27 cellular contexts compared by ENCODE assay signal in genomic region chr16:9075299-9076071, GRCh38. TPM values are rescaled to one million over a fixed set of nuclear protein-coding genes. Genes with fewer than 3 reads are reported as not detected.
DNase-seq lines count a peak whose midpoint lies in the region; ATAC-seq and TF ChIP-seq lines count a peak whose summit lies in the region.
"Had no signal": no experiment of that assay in that cellular context is flagged by ENCODE, and none has a peak within 500 bp of the region (broad histone marks: within the 10 kb centered on the region; RNA-seq: fewer than 3 reads in every experiment).

No MANE protein-coding gene starts in this region.

- POLR2A ChIA-PET in HCT116 (lab: Charles Lee): interaction anchor here (1.0 to 8.0 kb wide), 4 partner anchors 8 to 28 kb away, joined by 4 to 183 read pairs (median 34); partner anchors contain the start of gene HAPSTR1

- H3K27me3 ChIP-seq in BLaER1: no peaks in the 10 kb centered on the region
- no peaks in the 10 kb centered on the region for H3K27me3 ChIP-seq in HCT116 (ENCODE audit: insufficient read depth, low read length)
- H3K27me3 ChIP-seq in SJSA1 (replicated peaks): no peaks in the 10 kb centered on the region
- no peaks in the 10 kb centered on the region for H3K27me3 ChIP-seq in osteoblast (ENCODE audit: insufficient read depth, low read length)
- H3K27me3 ChIP-seq: adrenal gland, BE2C, colonic mucosa, esophagus squamous epithelium, hepatocyte, ovary, right atrium auricular region, tibial nerve had no signal

- RAD21 ChIA-PET in HCT116 (lab: Charles Lee; ENCODE audit: low non-redundant PET in 1 of 2, low total read pairs in 2 of 2, uncharacterized antibody in 2 of 2, unreplicated experiment in 2 of 2): interaction anchor here in 1 of 2 experiments (0.7 kb wide), 1 partner anchor 17 kb away, joined by 3 read pairs; no protein-coding TSS in a partner anchor

- H3K27ac ChIP-seq in BLaER1 (no peak overlapping the region), HCT116 (ENCODE audit: low read depth, low read length) (peak overlapping the region; percentile 74), SJSA1 (peak overlapping the region; percentile 97), osteoblast (ENCODE audit: low read depth, low read length) (peak overlapping the region; percentile 76)
- H3K27ac ChIP-seq: adrenal gland, colonic mucosa, esophagus squamous epithelium, hepatocyte, ovary, right atrium auricular region, tibial nerve had no signal

- TF ChIP-seq CTCF in HCT116 (IDR thresholded peaks at IDR 0.05 in 2 of 3, conservative IDR thresholded peaks at IDR 0.05 in 1 of 3; ENCODE audit: borderline replicate concordance in 1 of 3, insufficient read depth in 1 of 3, low read depth in 2 of 3, low read length in 2 of 3): no peak
- TF ChIP-seq CTCF in osteoblast (IDR thresholded peaks at IDR 0.05; ENCODE audit: extremely low read depth, low read depth, low read length): no peak

- TF ChIP-seq RAD21 in HCT116 (IDR thresholded peaks at IDR 0.05; ENCODE audit: low read depth): no peak

- H2AFZ ChIP-seq in HCT116 (ENCODE audit: low read depth, low read length, poor library complexity, severe bottlenecking) (no peak overlapping the region), osteoblast (ENCODE audit: low read length) (no peak overlapping the region)
- H2AFZ ChIP-seq: hepatocyte had no signal

- DNase-seq in HCT116 (ENCODE audit: low read depth, low spot score) (no peak), SJSA1 (ENCODE audit: low read depth in 1 of 2, low spot score in 2 of 2) (no peak), osteoblast (ENCODE audit: insufficient read length, low spot score, missing footprints) (no peak), AG20443 (ENCODE audit: low spot score) (no peak), NCI-H128 (lab: John Stamatoyannopoulos, UW; ENCODE audit: unreplicated experiment) (no peak)
- DNase-seq: activated CD4-positive, alpha-beta T cell treated with anti-CD3 and anti-CD28 coated beads for 1 hour; activated T-cell treated with anti-CD3 and anti-CD28 coated beads, Interleukin-2, amount 50 U/mL, for 4 hours; adrenal gland; BE2C; colonic mucosa; COR-L47; endodermal cell; esophagus squamous epithelium; H9; immature natural killer cell; NCI-H1436; NCI-H446 treated with DMSO at 0.1 percent for 48 hours; ovary; stimulated activated CD4-positive, alpha-beta T cell treated with anti-CD3 and anti-CD28 coated beads, Interleukin-4, amount 100 ng/mL, for 4 hours had no signal

- BruUV-seq in HCT116 (replicated peaks; lab: Mats Ljungman, UMichigan): no TSS peak

- intact Hi-C loops in HCT116 (cut with micrococcal nuclease): no loop called here

- H3K36me3 ChIP-seq in BLaER1: no peaks in the 10 kb centered on the region
- no peaks in the 10 kb centered on the region for H3K36me3 ChIP-seq in HCT116 (ENCODE audit: control insufficient read depth in 1 of 2, insufficient read depth in 2 of 2, low read length in 2 of 2)
- H3K36me3 ChIP-seq in SJSA1: no peaks in the 10 kb centered on the region
- H3K36me3 ChIP-seq in osteoblast (ENCODE audit: insufficient read depth, low read length): no peaks in the 10 kb centered on the region
- H3K36me3 ChIP-seq: adrenal gland, BE2C, colonic mucosa, esophagus squamous epithelium, ovary, right atrium auricular region, tibial nerve had no signal

- H3K4me3 ChIP-seq in BLaER1: no peak overlapping the region
- no peak overlapping the region for H3K4me3 ChIP-seq in HCT116 (replicated peaks in 1 of 2; ENCODE audit: low read depth in 1 of 2, low read length in 2 of 2)
- no peak overlapping the region for H3K4me3 ChIP-seq in SJSA1
- no peak overlapping the region for H3K4me3 ChIP-seq in osteoblast (ENCODE audit: insufficient read depth, low read length)
- H3K4me3 ChIP-seq: adrenal gland, colonic mucosa, esophagus squamous epithelium, hepatocyte, ovary, right atrium auricular region, tibial nerve had no signal

- H3K9ac ChIP-seq in BLaER1: no peak overlapping the region
- no peak overlapping the region for H3K9ac ChIP-seq in HCT116 (ENCODE audit: low read length)

- peaks cover 30% of the 10 kb centered on the region for H3K9me3 ChIP-seq in BLaER1
- no peaks in the 10 kb centered on the region for H3K9me3 ChIP-seq in HCT116 (ENCODE audit: control insufficient read depth in 1 of 2, insufficient read depth in 1 of 2, low read depth in 1 of 2, low read length in 2 of 2)
- no peaks in the 10 kb centered on the region for H3K9me3 ChIP-seq in SJSA1 (replicated peaks)
- H3K9me3 ChIP-seq in osteoblast (ENCODE audit: low read depth, low read length): no peaks in the 10 kb centered on the region
- H3K9me3 ChIP-seq: BE2C, colonic mucosa, ovary, right atrium auricular region had no signal

- no peak for TF ChIP-seq POLR2A in HCT116 (IDR thresholded peaks at IDR 0.05; ENCODE audit: borderline replicate concordance, extremely low read depth, insufficient read depth, insufficient read length)

- H3K4me1 ChIP-seq in BLaER1 (peaks cover 50% of the 10 kb centered on the region), HCT116 (ENCODE audit: control insufficient read depth in 1 of 2, insufficient read depth in 2 of 2, low read length in 2 of 2) (peaks cover 28 to 66% of the 10 kb centered on the region in 2 experiments), SJSA1 (replicated peaks) (peaks cover 70% of the 10 kb centered on the region), osteoblast (ENCODE audit: insufficient read depth, low read length) (peaks cover 34% of the 10 kb centered on the region)
- H3K4me1 ChIP-seq: colonic mucosa, right atrium auricular region, tibial nerve had no signal

- H4K20me1 ChIP-seq in BLaER1: no peaks in the 10 kb centered on the region
- no peaks in the 10 kb centered on the region for H4K20me1 ChIP-seq in HCT116 (ENCODE audit: insufficient read depth)
- no peaks in the 10 kb centered on the region for H4K20me1 ChIP-seq in osteoblast (ENCODE audit: insufficient read depth, low read length)

- H3K4me2 ChIP-seq in BLaER1 (peak overlapping the region; percentile 27), HCT116 (ENCODE audit: low read length) (peak overlapping the region; percentile 63; the same call in 1 of the 2 replicates), osteoblast (ENCODE audit: insufficient read depth, low read length) (no peak overlapping the region)
- H3K4me2 ChIP-seq: hepatocyte had no signal

- ATAC-seq in HCT116 (no peak), HG03520 (IDR thresholded peaks at IDR 0.05; ENCODE audit: unreplicated experiment) (no peak)
- ATAC-seq: activated T-cell treated with anti-CD3 and anti-CD28 coated beads, Interleukin-2, amount 50 U/mL, for 4 hours; left lobe of liver; natural killer cell treated with Interleukin-12 subunit alpha and Interleukin-12 subunit beta and Interleukin-15 and Interleukin-18, amount 100 ng/mL, for 72 hours; PC-3 had no signal

- H3K79me2 ChIP-seq in HCT116 (ENCODE audit: insufficient read depth, low read length) (no peaks in the 10 kb centered on the region), osteoblast (ENCODE audit: insufficient read depth, low read length) (no peaks in the 10 kb centered on the region)
- H3K79me2 ChIP-seq: hepatocyte had no signal

- no peaks in the 10 kb centered on the region for H3K9me2 ChIP-seq in HCT116 (ENCODE audit: insufficient read depth)

- CTCF ChIA-PET in HCT116 (lab: Charles Lee): interaction anchor here (0.9 kb wide), 1 partner anchor 25 kb away, joined by 3 read pairs; no protein-coding TSS in a partner anchor

TF ChIP-seq in HCT116, 20 proteins besides CTCF, POLR2A, EP300 and RAD21 (continues in another document):
- TF ChIP-seq EZH2phosphoT487 (IDR thresholded peaks at IDR 0.05; ENCODE audit: borderline replicate concordance): no peak
- no peak for TF ChIP-seq SRF (IDR thresholded peaks at IDR 0.05; ENCODE audit: low read depth)
- TF ChIP-seq CBX3 (IDR thresholded peaks at IDR 0.05; ENCODE audit: low read depth): no peak
- TF ChIP-seq ZFX (IDR thresholded peaks at IDR 0.05): no peak
- TF ChIP-seq YY1 (IDR thresholded peaks at IDR 0.05; ENCODE audit: extremely low read depth, insufficient replicate concordance, low read depth, low read length): no peak
- TF ChIP-seq MAX (IDR thresholded peaks at IDR 0.05): no peak
- no peak for TF ChIP-seq JUND (IDR thresholded peaks at IDR 0.05)
- no peak for TF ChIP-seq POLR2AphosphoS5 (IDR thresholded peaks at IDR 0.05; ENCODE audit: low read depth, low read length)
- TF ChIP-seq SP1 (IDR thresholded peaks at IDR 0.05; ENCODE audit: low read depth): no peak
- no peak for TF ChIP-seq REST (IDR thresholded peaks at IDR 0.05; ENCODE audit: low read depth)
- TF ChIP-seq ELF1 (IDR thresholded peaks at IDR 0.05; ENCODE audit: borderline replicate concordance, low read depth): no peak
- TF ChIP-seq FOSL1 (IDR thresholded peaks at IDR 0.05; ENCODE audit: low read depth): no peak
- no peak for TF ChIP-seq CEBPB (IDR thresholded peaks at IDR 0.05; ENCODE audit: low read depth)
- no peak for TF ChIP-seq SIN3A (IDR thresholded peaks at IDR 0.05; ENCODE audit: low read depth)

RNA-seq across cellular contexts. Expression of gene HAPSTR1, which starts 16.0 kb away (rescaled TPM):
- total RNA-seq in HCT116 (2021; ENCODE audit: unreplicated experiment) (54.9 TPM), osteoblast (86.3 and 93.4 TPM in 2 replicates)
- polyA plus RNA-seq in HCT116 (2012): 17.2 and 22.8 TPM in 2 replicates
- total RNA-seq in SJSA1 (2014; rRNA removed; shearing (Covaris generic)): 72.6 and 91.1 TPM in 2 replicates
